ENCODE assay signal across 10 cellular contexts in genomic region chr15:40100133-40100946, GRCh38. TPM values are rescaled to one million over a fixed set of nuclear protein-coding genes. Genes with fewer than 3 reads are reported as not detected.
DNase-seq lines count a peak whose midpoint lies in the region; ATAC-seq and TF ChIP-seq lines count a peak whose summit lies in the region.
"Had no signal": no experiment of that assay in that cellular context is flagged by ENCODE, and none has a peak within 500 bp of the region (broad histone marks: within the 10 kb centered on the region; RNA-seq: fewer than 3 reads in every experiment).

No MANE protein-coding gene starts in this region.

- POLR2A ChIA-PET in activated CD4-positive, alpha-beta T cell treated with anti-CD3 and anti-CD28 coated beads for 36 hours (lab: Charles Lee), result interaction anchor here (0.6 to 1.0 kb wide), 3 partner anchors 53 to 185 kb away, joined by 3 to 4 read pairs (median 3); no protein-coding TSS in a partner anchor
- POLR2A ChIA-PET in OCI-LY7 (lab: Charles Lee), result interaction anchor here (0.6 to 12.3 kb wide), 8 partner anchors 6 to 798 kb away, joined by 3 to 146 read pairs (median 19); partner anchors contain the start of genes BMF and BUB1B

- H3K27ac ChIP-seq in OCI-LY7 (ENCODE audit: low read depth, low read length, poor library complexity, severe bottlenecking) (peak overlapping the region; percentile 85), esophagus muscularis mucosa (replicated peaks in 1 of 4) (peak overlapping the region; percentile 83 to 90 (median 86)), stomach (peak overlapping the region; percentile 18 to 94 (median 90))
- H3K27ac ChIP-seq: C4-2B had no signal

- no peak overlapping the region for H3K4me3 Mint-ChIP-seq in activated CD4-positive, alpha-beta T cell treated with anti-CD3 and anti-CD28 coated beads for 36 hours

- H3K4me1 Mint-ChIP-seq in activated CD4-positive, alpha-beta T cell treated with anti-CD3 and anti-CD28 coated beads for 36 hours, result peaks cover 90% of the 10 kb centered on the region

- H3K27ac Mint-ChIP-seq in activated CD4-positive, alpha-beta T cell treated with anti-CD3 and anti-CD28 coated beads for 36 hours, result peak overlapping the region; percentile 76

- H3K9me3 Mint-ChIP-seq in activated CD4-positive, alpha-beta T cell treated with anti-CD3 and anti-CD28 coated beads for 36 hours (ENCODE audit: low read depth), result no peaks in the 10 kb centered on the region

- peak overlapping the region; percentile 75 for H3K4me2 ChIP-seq in OCI-LY7 (ENCODE audit: low read length)

- TF ChIP-seq POLR2A in esophagus muscularis mucosa (IDR thresholded peaks at IDR 0.05; ENCODE audit: low read depth), result no peak
- no peak for TF ChIP-seq POLR2A in stomach (IDR thresholded peaks at IDR 0.05)

- no peak for DNase-seq in activated CD4-positive, alpha-beta T cell treated with anti-CD3 and anti-CD28 coated beads for 36 hours
- DNase-seq in activated CD4-positive, alpha-beta T cell treated with anti-CD3 and anti-CD28 coated beads, Interleukin-2, amount 50 U/mL, for 4 hours, result no peak
- DNase-seq in OCI-LY7 (ENCODE audit: low spot score) (no peak), esophagus muscularis mucosa (ENCODE audit: extremely low spot score) (no peak), stomach (no peak), AG08395 (ENCODE audit: low spot score) (no peak)
- DNase-seq: activated CD4-positive, alpha-beta T cell treated with anti-CD3 and anti-CD28 coated beads for 4 hours had no signal

- H3K4me3 ChIP-seq in OCI-LY7 (ENCODE audit: low read depth, low read length, poor library complexity, severe bottlenecking), result no peak overlapping the region
- H3K4me3 ChIP-seq in esophagus muscularis mucosa, result no peak overlapping the region
- no peak overlapping the region for H3K4me3 ChIP-seq in stomach

- no peaks in the 10 kb centered on the region for H3K9me3 ChIP-seq in OCI-LY7 (ENCODE audit: low read length)
- no peaks in the 10 kb centered on the region for H3K9me3 ChIP-seq in esophagus muscularis mucosa
- H3K9me3 ChIP-seq in stomach, result no peaks in the 10 kb centered on the region

- H3K4me1 ChIP-seq in OCI-LY7 (ENCODE audit: insufficient read depth, low read length, poor library complexity, severe bottlenecking), result peaks cover 91% of the 10 kb centered on the region
- H3K4me1 ChIP-seq in esophagus muscularis mucosa, result peaks cover 98 to 100% (median 100%) of the 10 kb centered on the region in 4 donors
- peaks cover 86 to 100% (median 100%) of the 10 kb centered on the region in 4 donors for H3K4me1 ChIP-seq in stomach

- TF ChIP-seq EP300 in esophagus muscularis mucosa (IDR thresholded peaks at IDR 0.05), result no peak
- no peak for TF ChIP-seq EP300 in stomach (IDR thresholded peaks at IDR 0.05)

- H3K36me3 ChIP-seq in OCI-LY7 (ENCODE audit: insufficient read depth, low read length), result no peaks in the 10 kb centered on the region
- H3K36me3 ChIP-seq in esophagus muscularis mucosa, result no peaks in the 10 kb centered on the region
- peaks cover 0 to under 1% (median 0%) of the 10 kb centered on the region in 4 donors for H3K36me3 ChIP-seq in stomach

- H3K9me2 ChIP-seq in OCI-LY7 (ENCODE audit: insufficient read depth, low read length), result no peaks in the 10 kb centered on the region

- CTCF ChIA-PET in activated CD4-positive, alpha-beta T cell treated with anti-CD3 and anti-CD28 coated beads for 36 hours (lab: Charles Lee), result interaction anchor here (0.6 to 8.1 kb wide), 6 partner anchors 8 to 345 kb away, joined by 3 to 85 read pairs (median 4); partner anchors contain the start of gene BMF
- CTCF ChIA-PET in OCI-LY7 (lab: Charles Lee; ENCODE audit: unreplicated experiment), result interaction anchor here (1.2 to 1.9 kb wide), 2 partner anchors 15 to 52 kb away, joined by 3 to 9 read pairs; no protein-coding TSS in a partner anchor

- TF ChIP-seq CTCF in OCI-LY7 (conservative IDR thresholded peaks at IDR 0.05; ENCODE audit: low read length), result no peak
- TF ChIP-seq CTCF in esophagus muscularis mucosa (IDR thresholded peaks at IDR 0.05), result no peak
- no peak for TF ChIP-seq CTCF in stomach (IDR thresholded peaks at IDR 0.05)

- H4K20me1 ChIP-seq in OCI-LY7 (ENCODE audit: insufficient read depth, low read length), result no peaks in the 10 kb centered on the region

- BruUV-seq in OCI-LY7 (replicated peaks; lab: Mats Ljungman, UMichigan), result no TSS peak

- H3K27me3 Mint-ChIP-seq in activated CD4-positive, alpha-beta T cell treated with anti-CD3 and anti-CD28 coated beads for 36 hours, result no peaks in the 10 kb centered on the region

- WGBS in esophagus muscularis mucosa, result 84% methylated on average over 10 of the region's 13 CpGs
- WGBS in stomach, 5 donors, result 78 to 85% (median 80%) methylated on average over 11 to 13 of the region's 13 CpGs

- H3K79me2 ChIP-seq in OCI-LY7 (ENCODE audit: insufficient read depth, low read depth, low read length), result no peaks in the 10 kb centered on the region

- H3K27me3 ChIP-seq in esophagus muscularis mucosa, result no peaks in the 10 kb centered on the region
- H3K27me3 ChIP-seq in stomach, result no peaks in the 10 kb centered on the region

- no peaks in the 10 kb centered on the region for H3K36me3 Mint-ChIP-seq in activated CD4-positive, alpha-beta T cell treated with anti-CD3 and anti-CD28 coated beads for 36 hours (ENCODE audit: low read depth)

- peak overlapping the region; percentile 32; the same call in 1 of the 2 replicates for H2AFZ ChIP-seq in OCI-LY7 (ENCODE audit: low read length)

- intact Hi-C loops in activated CD4-positive, alpha-beta T cell treated with anti-CD3 and anti-CD28 coated beads for 36 hours (cut with DNase I, micrococcal nuclease), result no loop called here
- intact Hi-C loops in OCI-LY7 (cut with micrococcal nuclease; ENCODE audit: unreplicated experiment) (no loop called here), esophagus muscularis mucosa (cut with DNase I) (no loop called here), stomach (cut with DNase I; ENCODE audit: low total_unique reads) (no loop called here)

- ATAC-seq in activated CD4-positive, alpha-beta T cell treated with anti-CD3 and anti-CD28 coated beads for 36 hours, result no peak
- ATAC-seq in GM21619 (IDR thresholded peaks at IDR 0.05; ENCODE audit: unreplicated experiment) (no peak), HG02571 (IDR thresholded peaks at IDR 0.05; ENCODE audit: unreplicated experiment) (no peak)

RNA-seq across cellular contexts. Expression of gene BMF, which starts 8.3 kb away (rescaled TPM):
- 1 to 10 TPM; 7.6 to 8.4 TPM for total RNA-seq in activated CD4-positive, alpha-beta T cell treated with anti-CD3 and anti-CD28 coated beads for 36 hours
- 4.8 and 5.3 TPM in 2 replicates for total RNA-seq in OCI-LY7 (2014; rRNA removed; shearing (Covaris generic))
- total RNA-seq in OCI-LY7 (2022) (11.1 and 11.3 TPM in 2 replicates), esophagus muscularis mucosa (1 to 10 TPM; 4.6 to 8.3 (median 6.3) TPM), stomach (10 to 100 TPM in 3 of 5 donors, 1 to 10 TPM in 2; 2.2 to 11.7 (median 10.7) TPM)
- 1 to 10 TPM; 3.8 to 6.5 (median 5.1) TPM for polyA plus RNA-seq in stomach
